ENCODE assay signal across 21 cellular contexts in the genomic region with DNA sequence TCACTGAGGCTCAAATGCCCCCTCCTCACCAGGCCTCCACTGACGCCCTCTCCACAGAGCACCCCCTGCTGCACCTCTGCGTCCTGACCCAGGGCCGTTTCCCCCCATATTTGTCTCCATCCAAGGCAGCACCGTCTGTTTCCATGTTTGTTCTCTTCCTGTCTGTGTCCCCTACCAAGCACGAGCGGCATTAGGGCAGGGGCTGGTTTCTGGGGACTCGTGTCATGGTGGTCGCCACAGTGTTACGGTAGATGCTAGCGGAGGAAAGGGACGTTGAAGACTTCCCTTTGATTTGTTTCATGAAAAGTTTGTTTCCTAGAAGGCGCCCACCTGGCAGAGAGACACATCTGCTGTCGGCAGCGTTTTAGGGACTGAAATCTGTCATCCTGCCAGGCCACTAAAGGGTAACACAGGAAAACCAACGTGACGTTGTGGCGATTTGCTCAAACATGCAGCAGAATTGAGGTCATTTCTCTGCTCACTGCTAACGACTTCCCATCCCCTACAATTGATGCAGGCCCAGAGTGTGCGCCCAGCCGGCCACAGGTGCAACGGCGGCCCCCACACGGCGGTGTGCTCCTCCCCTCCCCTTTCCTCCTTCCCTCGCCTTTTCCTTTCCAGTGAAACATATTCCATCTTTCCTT.
DNase-seq lines count a peak whose midpoint lies in the region; TF ChIP-seq lines count a peak whose summit lies in the region.
"Had no signal": no experiment of that assay in that cellular context is flagged by ENCODE, and none has a peak within 500 bp of the region (broad histone marks: within the 10 kb centered on the region; RNA-seq: fewer than 3 reads in every experiment).

No MANE protein-coding gene starts in this region.

- H3K27ac ChIP-seq in RWPE1 (peak overlapping the region; percentile 97), endodermal cell (ENCODE audit: low read depth, low read length) (no peak overlapping the region)
- H3K27ac ChIP-seq: KMS-11 had no signal

- H3K4me1 Mint-ChIP-seq in endodermal cell (peaks cover 7% of the 10 kb centered on the region), osteocyte (ENCODE audit: unreplicated experiment) (no peaks in the 10 kb centered on the region)
- no peaks in the 10 kb centered on the region for H3K4me1 Mint-ChIP-seq in activated CD4-positive, alpha-beta memory T cell treated with anti-CD3 and anti-CD28 coated beads, Interleukin-2, amount 10 ng/mL, durations not matched to agents 7 days and 5 days

- H3K36me3 Mint-ChIP-seq in endodermal cell (ENCODE audit: low read depth) (no peaks in the 10 kb centered on the region), osteocyte (ENCODE audit: unreplicated experiment) (no peaks in the 10 kb centered on the region)
- H3K36me3 Mint-ChIP-seq in activated CD4-positive, alpha-beta memory T cell treated with anti-CD3 and anti-CD28 coated beads, Interleukin-2, amount 10 ng/mL, durations not matched to agents 7 days and 5 days (ENCODE audit: low read depth) = no peaks in the 10 kb centered on the region

- no peak for TF ChIP-seq POLR2A in erythroblast (IDR thresholded peaks at IDR 0.05; ENCODE audit: low read length)

- POLR2A ChIA-PET in RWPE1 (lab: Yijun Ruan, JAX; ENCODE audit: low non-redundant PET) = no interaction called here
- POLR2A ChIA-PET in activated CD4-positive, alpha-beta memory T cell treated with anti-CD3 and anti-CD28 coated beads, Interleukin-2, amount 10 ng/mL, durations not matched to agents 7 days and 5 days (lab: Charles Lee) = no interaction called here

- H3K27me3 Mint-ChIP-seq in endodermal cell (ENCODE audit: insufficient read depth) (peaks cover 3% of the 10 kb centered on the region), osteocyte (ENCODE audit: unreplicated experiment) (no peaks in the 10 kb centered on the region)
- no peaks in the 10 kb centered on the region for H3K27me3 Mint-ChIP-seq in activated CD4-positive, alpha-beta memory T cell treated with anti-CD3 and anti-CD28 coated beads, Interleukin-2, amount 10 ng/mL, durations not matched to agents 7 days and 5 days

- TF ChIP-seq CTCF in RWPE1 (conservative IDR thresholded peaks at IDR 0.05; ENCODE audit: low read depth) (no peak), endodermal cell (conservative IDR thresholded peaks at IDR 0.05) (no peak), osteocyte (IDR thresholded peaks at IDR 0.05) (no peak)

- no peaks in the 10 kb centered on the region for H3K9me3 ChIP-seq in endodermal cell (ENCODE audit: control insufficient read depth, low read length)

- no peak overlapping the region for H3K27ac Mint-ChIP-seq in endodermal cell
- H3K27ac Mint-ChIP-seq in osteocyte (ENCODE audit: unreplicated experiment) = no peak overlapping the region
- H3K27ac Mint-ChIP-seq in activated CD4-positive, alpha-beta memory T cell treated with anti-CD3 and anti-CD28 coated beads, Interleukin-2, amount 10 ng/mL, durations not matched to agents 7 days and 5 days = no peak overlapping the region

- no peaks in the 10 kb centered on the region for H3K27me3 ChIP-seq in endodermal cell (ENCODE audit: control insufficient read depth, insufficient read depth, low read length, poor library complexity, severe bottlenecking)

- WGBS in endodermal cell (ENCODE audit: insufficient coverage in 1 of 2, insufficient read length in 1 of 2), 2 experiments = 90 to 91% methylated on average over 17 to 25 of the region's 25 CpGs

- no peaks in the 10 kb centered on the region for H3K4me1 ChIP-seq in endodermal cell (ENCODE audit: control insufficient read depth, insufficient read depth, low read length)

- no peaks in the 10 kb centered on the region for H3K36me3 ChIP-seq in endodermal cell (ENCODE audit: control insufficient read depth, insufficient read depth, low read length)

- no peak overlapping the region for H3K9ac ChIP-seq in endodermal cell (ENCODE audit: extremely low read depth, low read length, poor library complexity, severe bottlenecking)
- H3K9ac ChIP-seq: KMS-11 had no signal

- H3K4me3 ChIP-seq in Jurkat, Clone E6-1 (ENCODE audit: low read length) = peak overlapping the region; percentile 16
- H3K4me3 ChIP-seq in endodermal cell (ENCODE audit: low read length) = no peak overlapping the region

- CTCF ChIA-PET in RWPE1 (lab: Yijun Ruan, JAX) = no interaction called here
- CTCF ChIA-PET in activated CD4-positive, alpha-beta memory T cell treated with anti-CD3 and anti-CD28 coated beads, Interleukin-2, amount 10 ng/mL, durations not matched to agents 7 days and 5 days (lab: Charles Lee) = no interaction called here

- H3K9me3 Mint-ChIP-seq in endodermal cell (no peaks in the 10 kb centered on the region), osteocyte (ENCODE audit: unreplicated experiment) (peaks cover 5% of the 10 kb centered on the region)
- no peaks in the 10 kb centered on the region for H3K9me3 Mint-ChIP-seq in activated CD4-positive, alpha-beta memory T cell treated with anti-CD3 and anti-CD28 coated beads, Interleukin-2, amount 10 ng/mL, durations not matched to agents 7 days and 5 days

- H3K4me3 Mint-ChIP-seq in endodermal cell (no peak overlapping the region), osteocyte (ENCODE audit: unreplicated experiment) (no peak overlapping the region)
- H3K4me3 Mint-ChIP-seq in activated CD4-positive, alpha-beta memory T cell treated with anti-CD3 and anti-CD28 coated beads, Interleukin-2, amount 10 ng/mL, durations not matched to agents 7 days and 5 days = no peak overlapping the region

- DNase-seq in Jurkat, Clone E6-1 (ENCODE audit: low read depth, low spot score) = peak; percentile 91
- DNase-seq in RWPE1 (ENCODE audit: low spot score) (no peak), endodermal cell (peak; percentile 28), osteocyte (ENCODE audit: extremely low spot score, unreplicated experiment) (peak; percentile 71), erythroblast (lab: John Stamatoyannopoulos, UW) (no peak), retina (no peak)
- no peak for DNase-seq in activated CD4-positive, alpha-beta memory T cell treated with anti-CD3 and anti-CD28 coated beads, Interleukin-2, amount 10 ng/mL, durations not matched to agents 7 days and 5 days
- DNase-seq: C1 segment of cervical spinal cord, DMS53, EL, GF-D8, GOT3, HCEC 1CT, NCI-H1694, NCI-H2081 treated with DMSO at 0.1 percent for 48 hours, NCI-H2171 treated with DMSO at 0.1 percent for 48 hours, NCI-H524 treated with DMSO at 0.1 percent for 48 hours, NCI-H82, OCI-M1, SHP77 had no signal

Comparison
In these comparisons a context has a peak if more than half of its experiments do, and no peak if none do; other contexts are left out.
1. DNase-seq: peak in Jurkat, Clone E6-1 (single experiment), endodermal cell (single experiment) and osteocyte (single experiment); none in RWPE1 (single experiment), erythroblast (0 of 2), activated CD4-positive, alpha-beta memory T cell treated with anti-CD3 and anti-CD28 coated beads, Interleukin-2, amount 10 ng/mL, durations not matched to agents 7 days and 5 days (single experiment) and retina (single experiment).